21 cellular contexts compared by ENCODE assay signal in genomic region chr16:58450590-58450989, GRCh38. TPM values are rescaled to one million over a fixed set of nuclear protein-coding genes. Genes with fewer than 3 reads are reported as not detected.
"Had no signal": no experiment of that assay in that cellular context is flagged by ENCODE, and none has a peak within 500 bp of the region (broad histone marks: within the 10 kb centered on the region; RNA-seq: fewer than 3 reads in every experiment).

No MANE protein-coding gene starts in this region.

- H3K9me3 ChIP-seq: colonic mucosa, gastroesophageal sphincter, ovary, psoas muscle, suprapubic skin, transverse colon had no signal

- H3K27me3 ChIP-seq: colonic mucosa, ovary, suprapubic skin had no signal

- H3K4me3 ChIP-seq: colonic mucosa, gastroesophageal sphincter, lung, ovary, psoas muscle, smooth muscle cell, suprapubic skin, transverse colon had no signal

- DNase-seq: colonic mucosa; effector CD8-positive, alpha-beta T cell; endodermal cell; foreskin keratinocyte; natural killer cell; occipital lobe; ovary; psoas muscle; stimulated activated CD4-positive, alpha-beta T cell treated with anti-CD3 and anti-CD28 coated beads, Interleukin-12 subunit alpha, Interleukin-12 subunit beta, amount 100 ng/mL, for 4 hours; stimulated activated CD4-positive, alpha-beta T cell treated with anti-CD3 and anti-CD28 coated beads, Interleukin-1b, Interleukin-23, amount 100 ng/mL, for 48 hours; stimulated activated CD4-positive, alpha-beta T cell treated with anti-CD3 and anti-CD28 coated beads, Interleukin-4, amount 100 ng/mL, for 1 hour; stimulated activated CD8-positive, alpha-beta memory T cell treated with anti-CD3 and anti-CD28 coated beads, Interleukin-4, amount 100 ng/mL, for 48 hours; stimulated activated naive CD4-positive, alpha-beta T cell; stimulated activated naive CD8-positive, alpha-beta T cell treated with anti-CD3 and anti-CD28 coated beads, Interleukin-15, amount 100 ng/mL, for 72 hours; transverse colon had no signal

- H3K27ac ChIP-seq: colonic mucosa, epithelial cell of prostate, foreskin keratinocyte, gastroesophageal sphincter, ovary, psoas muscle, transverse colon had no signal

- H3K36me3 ChIP-seq: colonic mucosa, gastroesophageal sphincter, ovary, suprapubic skin, transverse colon had no signal

- H3K4me1 ChIP-seq: colonic mucosa, gastroesophageal sphincter, psoas muscle, transverse colon had no signal

- ATAC-seq: foreskin keratinocyte; gastroesophageal sphincter; psoas muscle; sciatic nerve; stimulated activated naive CD8-positive, alpha-beta T cell treated with anti-CD3 and anti-CD28 coated beads, Interleukin-15, amount 100 ng/mL, for 72 hours had no signal

RNA-seq across cellular contexts. Expression of gene NDRG4, which starts 49.4 kb away (rescaled TPM):
- total RNA-seq: natural killer cell had no signal
